ENCODE assay signal across 1 cellular context in genomic region chr15:79923068-79923514, GRCh38.
TF ChIP-seq lines count a peak whose summit lies in the region.

No MANE protein-coding gene starts in this region.

TF ChIP-seq in HepG2, 621 proteins besides CTCF, POLR2A, EP300 and RAD21 (continued from another document and continues in another):
- no peak for TF ChIP-seq MYPOP (CRISPR knock-in tag; IDR thresholded peaks at IDR 0.05)
- no peak for TF ChIP-seq MTF1 (CRISPR knock-in tag; IDR thresholded peaks at IDR 0.05)
- no peak for TF ChIP-seq SALL2 (CRISPR knock-in tag; IDR thresholded peaks at IDR 0.05)
- peak; percentile 10; the same call in 1 of the 2 replicates for TF ChIP-seq ZNF776 (CRISPR knock-in tag; IDR thresholded peaks at IDR 0.05)
- TF ChIP-seq EEA1 (CRISPR knock-in tag; IDR thresholded peaks at IDR 0.05; ENCODE audit: borderline replicate concordance) = 0 out of 2 replicates have a peak, but pooled peaks have one; percentile 54
- 0 out of 2 replicates have a peak, but pooled peaks have one; percentile 26 for TF ChIP-seq FOSL1 (CRISPR knock-in tag; IDR thresholded peaks at IDR 0.05; ENCODE audit: borderline replicate concordance)
- TF ChIP-seq SRSF1 (optimal IDR thresholded peaks at IDR 0.05; ENCODE audit: low read depth, low read length) = no peak
- no peak for TF ChIP-seq CENPX (CRISPR knock-in tag; IDR thresholded peaks at IDR 0.05)
- TF ChIP-seq ZNF746 (CRISPR knock-in tag; IDR thresholded peaks at IDR 0.05) = 0 out of 2 replicates have a peak, but pooled peaks have one; percentile 30
- no peak for TF ChIP-seq ESRRA (CRISPR knock-in tag; IDR thresholded peaks at IDR 0.05; ENCODE audit: low read depth)
- no peak for TF ChIP-seq NFE2L1 (CRISPR knock-in tag; IDR thresholded peaks at IDR 0.05; ENCODE audit: borderline replicate concordance)
- TF ChIP-seq, protein P1, sequence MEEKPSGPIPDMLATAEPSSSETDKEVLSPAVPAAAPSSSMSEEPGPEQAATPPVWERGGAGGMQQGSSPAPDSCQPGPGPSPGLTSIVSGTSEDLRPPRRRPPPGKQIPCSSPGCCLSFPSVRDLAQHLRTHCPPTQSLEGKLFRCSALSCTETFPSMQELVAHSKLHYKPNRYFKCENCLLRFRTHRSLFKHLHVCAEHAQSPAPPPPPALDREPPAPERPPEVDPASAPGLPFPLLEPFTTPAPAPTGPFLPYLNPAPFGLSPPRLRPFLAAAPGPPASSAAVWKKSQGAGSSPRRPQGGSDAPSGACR (CRISPR knock-in tag; IDR thresholded peaks at IDR 0.05) = no peak
- TF ChIP-seq, protein P2, sequence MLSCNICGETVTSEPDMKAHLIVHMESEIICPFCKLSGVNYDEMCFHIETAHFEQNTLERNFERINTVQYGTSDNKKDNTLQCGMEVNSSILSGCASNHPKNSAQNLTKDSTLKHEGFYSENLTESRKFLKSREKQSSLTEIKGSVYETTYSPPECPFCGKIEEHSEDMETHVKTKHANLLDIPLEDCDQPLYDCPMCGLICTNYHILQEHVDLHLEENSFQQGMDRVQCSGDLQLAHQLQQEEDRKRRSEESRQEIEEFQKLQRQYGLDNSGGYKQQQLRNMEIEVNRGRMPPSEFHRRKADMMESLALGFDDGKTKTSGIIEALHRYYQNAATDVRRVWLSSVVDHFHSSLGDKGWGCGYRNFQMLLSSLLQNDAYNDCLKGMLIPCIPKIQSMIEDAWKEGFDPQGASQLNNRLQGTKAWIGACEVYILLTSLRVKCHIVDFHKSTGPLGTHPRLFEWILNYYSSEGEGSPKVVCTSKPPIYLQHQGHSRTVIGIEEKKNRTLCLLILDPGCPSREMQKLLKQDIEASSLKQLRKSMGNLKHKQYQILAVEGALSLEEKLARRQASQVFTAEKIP (CRISPR knock-in tag; IDR thresholded peaks at IDR 0.05; ENCODE audit: borderline replicate concordance) = no peak
- TF ChIP-seq SMAD1 (CRISPR knock-in tag; IDR thresholded peaks at IDR 0.05; ENCODE audit: borderline replicate concordance, low read depth) = 0 out of 2 replicates have a peak, but pooled peaks have one; percentile 19
- TF ChIP-seq HNF4G (IDR thresholded peaks at IDR 0.05; ENCODE audit: borderline replicate concordance, low read depth, low read length) = no peak
- no peak for TF ChIP-seq HNF4G (CRISPR knock-in tag; IDR thresholded peaks at IDR 0.05; ENCODE audit: borderline replicate concordance, low read depth)
- TF ChIP-seq ZNF782 (CRISPR knock-in tag; IDR thresholded peaks at IDR 0.05; ENCODE audit: borderline replicate concordance) = 0 out of 2 replicates have a peak, but pooled peaks have one; percentile 53
- peak; percentile 15; the same call in 1 of the 2 replicates for TF ChIP-seq MEIS2 (CRISPR knock-in tag; IDR thresholded peaks at IDR 0.05)
- peak; percentile 30; the same call in 1 of the 2 replicates for TF ChIP-seq ZNF616 (CRISPR knock-in tag; IDR thresholded peaks at IDR 0.05; ENCODE audit: low read depth)
- no peak for TF ChIP-seq ZNF660 (CRISPR knock-in tag; IDR thresholded peaks at IDR 0.05; ENCODE audit: borderline replicate concordance, low read depth)
- TF ChIP-seq ZZZ3 (CRISPR knock-in tag; IDR thresholded peaks at IDR 0.05; ENCODE audit: borderline replicate concordance) = 0 out of 2 replicates have a peak, but pooled peaks have one; percentile 74
- TF ChIP-seq, protein P3, sequence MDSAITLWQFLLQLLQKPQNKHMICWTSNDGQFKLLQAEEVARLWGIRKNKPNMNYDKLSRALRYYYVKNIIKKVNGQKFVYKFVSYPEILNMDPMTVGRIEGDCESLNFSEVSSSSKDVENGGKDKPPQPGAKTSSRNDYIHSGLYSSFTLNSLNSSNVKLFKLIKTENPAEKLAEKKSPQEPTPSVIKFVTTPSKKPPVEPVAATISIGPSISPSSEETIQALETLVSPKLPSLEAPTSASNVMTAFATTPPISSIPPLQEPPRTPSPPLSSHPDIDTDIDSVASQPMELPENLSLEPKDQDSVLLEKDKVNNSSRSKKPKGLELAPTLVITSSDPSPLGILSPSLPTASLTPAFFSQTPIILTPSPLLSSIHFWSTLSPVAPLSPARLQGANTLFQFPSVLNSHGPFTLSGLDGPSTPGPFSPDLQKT (CRISPR knock-in tag; IDR thresholded peaks at IDR 0.05; ENCODE audit: borderline replicate concordance) = no peak
- TF ChIP-seq CBX5 (CRISPR knock-in tag; IDR thresholded peaks at IDR 0.05; ENCODE audit: borderline replicate concordance) = no peak
- no peak for TF ChIP-seq REXO4 (CRISPR knock-in tag; IDR thresholded peaks at IDR 0.05; ENCODE audit: borderline replicate concordance)
- TF ChIP-seq ZNF703 (CRISPR knock-in tag; IDR thresholded peaks at IDR 0.05; ENCODE audit: borderline replicate concordance) = no peak
- TF ChIP-seq ZNF24 (IDR thresholded peaks at IDR 0.05) = no peak
- TF ChIP-seq, protein P4, sequence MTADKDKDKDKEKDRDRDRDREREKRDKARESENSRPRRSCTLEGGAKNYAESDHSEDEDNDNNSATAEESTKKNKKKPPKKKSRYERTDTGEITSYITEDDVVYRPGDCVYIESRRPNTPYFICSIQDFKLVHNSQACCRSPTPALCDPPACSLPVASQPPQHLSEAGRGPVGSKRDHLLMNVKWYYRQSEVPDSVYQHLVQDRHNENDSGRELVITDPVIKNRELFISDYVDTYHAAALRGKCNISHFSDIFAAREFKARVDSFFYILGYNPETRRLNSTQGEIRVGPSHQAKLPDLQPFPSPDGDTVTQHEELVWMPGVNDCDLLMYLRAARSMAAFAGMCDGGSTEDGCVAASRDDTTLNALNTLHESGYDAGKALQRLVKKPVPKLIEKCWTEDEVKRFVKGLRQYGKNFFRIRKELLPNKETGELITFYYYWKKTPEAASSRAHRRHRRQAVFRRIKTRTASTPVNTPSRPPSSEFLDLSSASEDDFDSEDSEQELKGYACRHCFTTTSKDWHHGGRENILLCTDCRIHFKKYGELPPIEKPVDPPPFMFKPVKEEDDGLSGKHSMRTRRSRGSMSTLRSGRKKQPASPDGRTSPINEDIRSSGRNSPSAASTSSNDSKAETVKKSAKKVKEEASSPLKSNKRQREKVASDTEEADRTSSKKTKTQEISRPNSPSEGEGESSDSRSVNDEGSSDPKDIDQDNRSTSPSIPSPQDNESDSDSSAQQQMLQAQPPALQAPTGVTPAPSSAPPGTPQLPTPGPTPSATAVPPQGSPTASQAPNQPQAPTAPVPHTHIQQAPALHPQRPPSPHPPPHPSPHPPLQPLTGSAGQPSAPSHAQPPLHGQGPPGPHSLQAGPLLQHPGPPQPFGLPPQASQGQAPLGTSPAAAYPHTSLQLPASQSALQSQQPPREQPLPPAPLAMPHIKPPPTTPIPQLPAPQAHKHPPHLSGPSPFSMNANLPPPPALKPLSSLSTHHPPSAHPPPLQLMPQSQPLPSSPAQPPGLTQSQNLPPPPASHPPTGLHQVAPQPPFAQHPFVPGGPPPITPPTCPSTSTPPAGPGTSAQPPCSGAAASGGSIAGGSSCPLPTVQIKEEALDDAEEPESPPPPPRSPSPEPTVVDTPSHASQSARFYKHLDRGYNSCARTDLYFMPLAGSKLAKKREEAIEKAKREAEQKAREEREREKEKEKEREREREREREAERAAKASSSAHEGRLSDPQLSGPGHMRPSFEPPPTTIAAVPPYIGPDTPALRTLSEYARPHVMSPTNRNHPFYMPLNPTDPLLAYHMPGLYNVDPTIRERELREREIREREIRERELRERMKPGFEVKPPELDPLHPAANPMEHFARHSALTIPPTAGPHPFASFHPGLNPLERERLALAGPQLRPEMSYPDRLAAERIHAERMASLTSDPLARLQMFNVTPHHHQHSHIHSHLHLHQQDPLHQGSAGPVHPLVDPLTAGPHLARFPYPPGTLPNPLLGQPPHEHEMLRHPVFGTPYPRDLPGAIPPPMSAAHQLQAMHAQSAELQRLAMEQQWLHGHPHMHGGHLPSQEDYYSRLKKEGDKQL (CRISPR knock-in tag; IDR thresholded peaks at IDR 0.05; ENCODE audit: low read depth) = 0 out of 2 replicates have a peak, but pooled peaks have one; percentile 36
- TF ChIP-seq PITX1 (CRISPR knock-in tag; IDR thresholded peaks at IDR 0.05) = no peak
- TF ChIP-seq ZBTB38 (CRISPR knock-in tag; IDR thresholded peaks at IDR 0.05) = no peak
- TF ChIP-seq ZFP82 (CRISPR knock-in tag; IDR thresholded peaks at IDR 0.05; ENCODE audit: borderline replicate concordance) = 0 out of 2 replicates have a peak, but pooled peaks have one; percentile 39
- TF ChIP-seq HOXA7 (CRISPR knock-in tag; IDR thresholded peaks at IDR 0.05) = no peak
- TF ChIP-seq, protein P5, sequence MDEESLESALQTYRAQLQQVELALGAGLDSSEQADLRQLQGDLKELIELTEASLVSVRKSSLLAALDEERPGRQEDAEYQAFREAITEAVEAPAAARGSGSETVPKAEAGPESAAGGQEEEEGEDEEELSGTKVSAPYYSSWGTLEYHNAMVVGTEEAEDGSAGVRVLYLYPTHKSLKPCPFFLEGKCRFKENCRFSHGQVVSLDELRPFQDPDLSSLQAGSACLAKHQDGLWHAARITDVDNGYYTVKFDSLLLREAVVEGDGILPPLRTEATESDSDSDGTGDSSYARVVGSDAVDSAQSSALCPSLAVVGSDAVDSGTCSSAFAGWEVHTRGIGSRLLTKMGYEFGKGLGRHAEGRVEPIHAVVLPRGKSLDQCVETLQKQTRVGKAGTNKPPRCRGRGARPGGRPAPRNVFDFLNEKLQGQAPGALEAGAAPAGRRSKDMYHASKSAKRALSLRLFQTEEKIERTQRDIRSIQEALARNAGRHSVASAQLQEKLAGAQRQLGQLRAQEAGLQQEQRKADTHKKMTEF (CRISPR knock-in tag; IDR thresholded peaks at IDR 0.05) = 0 out of 2 replicates have a peak, but pooled peaks have one; percentile 6
- no peak for TF ChIP-seq ZSCAN25 (CRISPR knock-in tag; IDR thresholded peaks at IDR 0.05)
- TF ChIP-seq, protein P6, sequence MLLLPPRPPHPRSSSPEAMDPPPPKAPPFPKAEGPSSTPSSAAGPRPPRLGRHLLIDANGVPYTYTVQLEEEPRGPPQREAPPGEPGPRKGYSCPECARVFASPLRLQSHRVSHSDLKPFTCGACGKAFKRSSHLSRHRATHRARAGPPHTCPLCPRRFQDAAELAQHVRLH (CRISPR knock-in tag; IDR thresholded peaks at IDR 0.05; ENCODE audit: borderline replicate concordance, low read depth) = 0 out of 2 replicates have a peak, but pooled peaks have one; percentile 6
- TF ChIP-seq HNF1A (IDR thresholded peaks at IDR 0.05; ENCODE audit: low read depth) = no peak
- 0 out of 2 replicates have a peak, but pooled peaks have one; percentile 5 for TF ChIP-seq HNF1A (CRISPR knock-in tag; IDR thresholded peaks at IDR 0.05; ENCODE audit: borderline replicate concordance)
- peak; percentile 11 for TF ChIP-seq U2AF1 (optimal IDR thresholded peaks at IDR 0.05; ENCODE audit: low read depth, low read length)
- TF ChIP-seq HDAC1 (CRISPR knock-in tag; IDR thresholded peaks at IDR 0.05) = 0 out of 2 replicates have a peak, but pooled peaks have one; percentile 36
- peak; percentile 56 for TF ChIP-seq HNRNPK (IDR thresholded peaks at IDR 0.05; ENCODE audit: low read depth, low read length, poor library complexity, severe bottlenecking)
- no peak for TF ChIP-seq ZNF567 (CRISPR knock-in tag; IDR thresholded peaks at IDR 0.05; ENCODE audit: borderline replicate concordance)
- no peak for TF ChIP-seq ZKSCAN1 (IDR thresholded peaks at IDR 0.05; ENCODE audit: low read length)
- peak; percentile 19; the same call in 1 of the 2 replicates for TF ChIP-seq ZFX (CRISPR knock-in tag; IDR thresholded peaks at IDR 0.05; ENCODE audit: low read depth)
- TF ChIP-seq ZC3H13 (CRISPR knock-in tag; IDR thresholded peaks at IDR 0.05) = peak; percentile 18; the same call in 1 of the 2 replicates
- 0 out of 2 replicates have a peak, but pooled peaks have one; percentile 0 for TF ChIP-seq GZF1 (CRISPR knock-in tag; IDR thresholded peaks at IDR 0.05)
- no peak for TF ChIP-seq ZFYVE20 (CRISPR knock-in tag; IDR thresholded peaks at IDR 0.05; ENCODE audit: borderline replicate concordance, low read depth)
- TF ChIP-seq FUBP1 (CRISPR knock-in tag; IDR thresholded peaks at IDR 0.05; ENCODE audit: borderline replicate concordance) = no peak
